Comparison of ENCODE assay signal across 1 cellular context in genomic region chr1:202029171-202029665, GRCh38.
TF ChIP-seq lines count a peak whose summit lies in the region.

No MANE protein-coding gene starts in this region.

TF ChIP-seq in K562, 482 proteins besides CTCF, POLR2A, EP300 and RAD21 (continued from another document and continues in another):
- TF ChIP-seq, protein P1, sequence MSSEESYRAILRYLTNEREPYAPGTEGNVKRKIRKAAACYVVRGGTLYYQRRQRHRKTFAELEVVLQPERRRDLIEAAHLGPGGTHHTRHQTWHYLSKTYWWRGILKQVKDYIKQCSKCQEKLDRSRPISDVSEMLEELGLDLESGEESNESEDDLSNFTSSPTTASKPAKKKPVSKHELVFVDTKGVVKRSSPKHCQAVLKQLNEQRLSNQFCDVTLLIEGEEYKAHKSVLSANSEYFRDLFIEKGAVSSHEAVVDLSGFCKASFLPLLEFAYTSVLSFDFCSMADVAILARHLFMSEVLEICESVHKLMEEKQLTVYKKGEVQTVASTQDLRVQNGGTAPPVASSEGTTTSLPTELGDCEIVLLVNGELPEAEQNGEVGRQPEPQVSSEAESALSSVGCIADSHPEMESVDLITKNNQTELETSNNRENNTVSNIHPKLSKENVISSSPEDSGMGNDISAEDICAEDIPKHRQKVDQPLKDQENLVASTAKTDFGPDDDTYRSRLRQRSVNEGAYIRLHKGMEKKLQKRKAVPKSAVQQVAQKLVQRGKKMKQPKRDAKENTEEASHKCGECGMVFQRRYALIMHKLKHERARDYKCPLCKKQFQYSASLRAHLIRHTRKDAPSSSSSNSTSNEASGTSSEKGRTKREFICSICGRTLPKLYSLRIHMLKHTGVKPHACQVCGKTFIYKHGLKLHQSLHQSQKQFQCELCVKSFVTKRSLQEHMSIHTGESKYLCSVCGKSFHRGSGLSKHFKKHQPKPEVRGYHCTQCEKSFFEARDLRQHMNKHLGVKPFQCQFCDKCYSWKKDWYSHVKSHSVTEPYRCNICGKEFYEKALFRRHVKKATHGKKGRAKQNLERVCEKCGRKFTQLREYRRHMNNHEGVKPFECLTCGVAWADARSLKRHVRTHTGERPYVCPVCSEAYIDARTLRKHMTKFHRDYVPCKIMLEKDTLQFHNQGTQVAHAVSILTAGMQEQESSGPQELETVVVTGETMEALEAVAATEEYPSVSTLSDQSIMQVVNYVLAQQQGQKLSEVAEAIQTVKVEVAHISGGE (CRISPR knock-in tag; IDR thresholded peaks at IDR 0.05), result no peak
- TF ChIP-seq BCOR (IDR thresholded peaks at IDR 0.05), result no peak
- TF ChIP-seq ZNF584 (CRISPR knock-in tag; IDR thresholded peaks at IDR 0.05; ENCODE audit: low read depth), result no peak
- TF ChIP-seq ZNF140 (CRISPR knock-in tag; IDR thresholded peaks at IDR 0.05), result no peak
- TF ChIP-seq SRSF7 (optimal IDR thresholded peaks at IDR 0.05; ENCODE audit: low read depth, low read length), result no peak
- no peak for TF ChIP-seq PML (IDR thresholded peaks at IDR 0.05; ENCODE audit: low read length)
- TF ChIP-seq ZNF263 (CRISPR knock-in tag; IDR thresholded peaks at IDR 0.05; ENCODE audit: borderline replicate concordance), result no peak
- TF ChIP-seq, protein P2, sequence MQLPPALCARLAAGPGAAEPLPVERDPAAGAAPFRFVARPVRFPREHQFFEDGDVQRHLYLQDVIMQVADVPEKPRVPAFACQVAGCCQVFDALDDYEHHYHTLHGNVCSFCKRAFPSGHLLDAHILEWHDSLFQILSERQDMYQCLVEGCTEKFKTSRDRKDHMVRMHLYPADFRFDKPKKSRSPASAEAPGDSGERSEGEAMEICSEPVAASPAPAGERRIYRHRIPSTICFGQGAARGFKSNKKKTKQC (CRISPR knock-in tag; IDR thresholded peaks at IDR 0.05), result no peak
- no peak for TF ChIP-seq TRIM24 (IDR thresholded peaks at IDR 0.05)
- no peak for TF ChIP-seq CHCHD3 (CRISPR knock-in tag; IDR thresholded peaks at IDR 0.05)
- TF ChIP-seq CC2D1A (IDR thresholded peaks at IDR 0.05), result no peak
- TF ChIP-seq CTBP1 (IDR thresholded peaks at IDR 0.05; ENCODE audit: borderline replicate concordance), result no peak
- TF ChIP-seq ETV1 (tag; conservative IDR thresholded peaks at IDR 0.05; ENCODE audit: low read depth), result no peak
- no peak for TF ChIP-seq TOE1 (IDR thresholded peaks at IDR 0.05; ENCODE audit: borderline replicate concordance)
- TF ChIP-seq TOE1 (CRISPR knock-in tag; IDR thresholded peaks at IDR 0.05; ENCODE audit: borderline replicate concordance, low read depth), result no peak
- TF ChIP-seq, protein P3, sequence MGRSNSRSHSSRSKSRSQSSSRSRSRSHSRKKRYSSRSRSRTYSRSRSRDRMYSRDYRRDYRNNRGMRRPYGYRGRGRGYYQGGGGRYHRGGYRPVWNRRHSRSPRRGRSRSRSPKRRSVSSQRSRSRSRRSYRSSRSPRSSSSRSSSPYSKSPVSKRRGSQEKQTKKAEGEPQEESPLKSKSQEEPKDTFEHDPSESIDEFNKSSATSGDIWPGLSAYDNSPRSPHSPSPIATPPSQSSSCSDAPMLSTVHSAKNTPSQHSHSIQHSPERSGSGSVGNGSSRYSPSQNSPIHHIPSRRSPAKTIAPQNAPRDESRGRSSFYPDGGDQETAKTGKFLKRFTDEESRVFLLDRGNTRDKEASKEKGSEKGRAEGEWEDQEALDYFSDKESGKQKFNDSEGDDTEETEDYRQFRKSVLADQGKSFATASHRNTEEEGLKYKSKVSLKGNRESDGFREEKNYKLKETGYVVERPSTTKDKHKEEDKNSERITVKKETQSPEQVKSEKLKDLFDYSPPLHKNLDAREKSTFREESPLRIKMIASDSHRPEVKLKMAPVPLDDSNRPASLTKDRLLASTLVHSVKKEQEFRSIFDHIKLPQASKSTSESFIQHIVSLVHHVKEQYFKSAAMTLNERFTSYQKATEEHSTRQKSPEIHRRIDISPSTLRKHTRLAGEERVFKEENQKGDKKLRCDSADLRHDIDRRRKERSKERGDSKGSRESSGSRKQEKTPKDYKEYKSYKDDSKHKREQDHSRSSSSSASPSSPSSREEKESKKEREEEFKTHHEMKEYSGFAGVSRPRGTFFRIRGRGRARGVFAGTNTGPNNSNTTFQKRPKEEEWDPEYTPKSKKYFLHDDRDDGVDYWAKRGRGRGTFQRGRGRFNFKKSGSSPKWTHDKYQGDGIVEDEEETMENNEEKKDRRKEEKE (IDR thresholded peaks at IDR 0.05; ENCODE audit: borderline replicate concordance in 1 of 2, control insufficient read depth in 1 of 2, low read depth in 2 of 2, low read length in 1 of 2), result no peak
- no peak for TF ChIP-seq PCBP2 (IDR thresholded peaks at IDR 0.05; ENCODE audit: low read depth, low read length, poor library complexity, severe bottlenecking)
- TF ChIP-seq CTCFL (IDR thresholded peaks at IDR 0.05; ENCODE audit: borderline replicate concordance, insufficient read depth, low read depth, low read length, poor library complexity, severe bottlenecking), result no peak
- TF ChIP-seq ZNF445 (CRISPR knock-in tag; IDR thresholded peaks at IDR 0.05; ENCODE audit: low read depth), result no peak
- no peak for TF ChIP-seq RBM14 (IDR thresholded peaks at IDR 0.05; ENCODE audit: borderline replicate concordance, insufficient read depth, low read depth, low read length)
- no peak for TF ChIP-seq GATAD2A (IDR thresholded peaks at IDR 0.05)
- TF ChIP-seq, protein P4, sequence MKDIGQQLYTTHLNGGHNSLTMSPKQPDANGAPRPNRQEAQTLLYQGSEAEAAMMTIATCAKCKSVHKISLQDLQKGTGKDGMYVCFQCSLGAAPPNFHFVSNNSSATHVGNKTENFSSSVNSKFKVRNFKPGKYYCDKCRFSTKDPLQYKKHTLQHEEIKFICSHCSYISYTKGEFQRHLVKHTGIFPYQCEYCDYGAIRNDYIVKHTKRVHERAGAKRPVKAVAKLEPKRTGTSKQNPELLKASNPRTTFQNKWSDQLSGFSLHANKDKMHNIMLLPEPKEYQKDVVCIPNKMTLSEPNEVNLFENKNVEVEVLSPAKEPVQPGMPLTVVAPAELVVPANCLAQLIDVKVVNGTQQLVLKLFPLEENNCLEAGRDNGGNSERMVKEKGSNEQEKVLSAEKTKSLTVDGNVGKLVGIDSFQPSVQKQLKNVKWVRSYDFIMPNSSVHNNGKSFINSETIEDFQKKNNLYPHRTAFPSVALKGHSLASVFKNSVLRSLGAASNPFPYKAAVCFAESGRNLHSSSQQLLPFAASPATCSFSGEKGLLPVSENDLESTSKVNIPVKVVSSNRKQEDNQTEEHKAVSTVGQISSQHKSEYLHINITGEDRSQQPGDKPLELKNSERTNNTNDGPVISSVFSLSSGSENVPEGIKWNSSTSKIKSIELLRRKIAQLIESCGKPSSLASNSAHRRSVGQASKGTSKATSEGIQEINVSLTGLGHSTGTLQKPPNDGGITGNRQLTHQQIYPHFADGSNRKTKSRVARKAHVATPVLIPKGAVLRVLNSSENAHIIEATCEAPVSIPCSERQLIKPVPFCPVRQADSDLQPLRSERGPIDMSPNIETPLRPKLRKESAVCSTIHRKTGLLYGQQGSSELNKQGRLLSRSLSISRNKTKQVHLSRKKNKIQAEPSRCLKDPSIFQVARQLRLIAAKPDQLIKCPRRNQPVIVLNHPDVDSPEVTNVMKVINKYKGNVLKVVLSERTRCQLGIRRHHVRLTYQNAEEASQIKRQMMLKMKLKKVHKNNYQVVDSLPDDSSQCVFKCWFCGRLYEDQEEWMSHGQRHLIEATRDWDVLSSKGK (CRISPR knock-in tag; IDR thresholded peaks at IDR 0.05), result no peak
- TF ChIP-seq ZNF174 (CRISPR knock-in tag; IDR thresholded peaks at IDR 0.05), result no peak
- TF ChIP-seq, protein P5, sequence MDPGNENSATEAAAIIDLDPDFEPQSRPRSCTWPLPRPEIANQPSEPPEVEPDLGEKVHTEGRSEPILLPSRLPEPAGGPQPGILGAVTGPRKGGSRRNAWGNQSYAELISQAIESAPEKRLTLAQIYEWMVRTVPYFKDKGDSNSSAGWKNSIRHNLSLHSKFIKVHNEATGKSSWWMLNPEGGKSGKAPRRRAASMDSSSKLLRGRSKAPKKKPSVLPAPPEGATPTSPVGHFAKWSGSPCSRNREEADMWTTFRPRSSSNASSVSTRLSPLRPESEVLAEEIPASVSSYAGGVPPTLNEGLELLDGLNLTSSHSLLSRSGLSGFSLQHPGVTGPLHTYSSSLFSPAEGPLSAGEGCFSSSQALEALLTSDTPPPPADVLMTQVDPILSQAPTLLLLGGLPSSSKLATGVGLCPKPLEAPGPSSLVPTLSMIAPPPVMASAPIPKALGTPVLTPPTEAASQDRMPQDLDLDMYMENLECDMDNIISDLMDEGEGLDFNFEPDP (CRISPR knock-in tag; IDR thresholded peaks at IDR 0.05), result no peak
- peak; percentile 44; the same call in 1 of the 2 replicates for TF ChIP-seq SMARCE1 (IDR thresholded peaks at IDR 0.05)
- no peak for TF ChIP-seq RBM34 (IDR thresholded peaks at IDR 0.05; ENCODE audit: borderline replicate concordance, insufficient read depth, low read length)
- no peak for TF ChIP-seq KAT7 (CRISPR knock-in tag; IDR thresholded peaks at IDR 0.05; ENCODE audit: borderline replicate concordance)
- TF ChIP-seq THAP7 (CRISPR knock-in tag; IDR thresholded peaks at IDR 0.05), result no peak
- TF ChIP-seq AFF1 (IDR thresholded peaks at IDR 0.05; ENCODE audit: low read depth in 1 of 2, partially characterized antibody in 2 of 2), result no peak
- TF ChIP-seq CHD4 (IDR thresholded peaks at IDR 0.05; ENCODE audit: insufficient read depth, insufficient replicate concordance, low read depth, low read length, poor library complexity, severe bottlenecking), result no peak
- TF ChIP-seq ZNF79 (CRISPR knock-in tag; IDR thresholded peaks at IDR 0.05; ENCODE audit: low read depth), result no peak
- TF ChIP-seq JUNB (CRISPR knock-in tag; conservative IDR thresholded peaks at IDR 0.05), result peak; percentile 87
- no peak for TF ChIP-seq WHSC1 (IDR thresholded peaks at IDR 0.05; ENCODE audit: low read length)
- TF ChIP-seq MAFG (tag; conservative IDR thresholded peaks at IDR 0.05), result peak; percentile 94
- TF ChIP-seq, protein P6, sequence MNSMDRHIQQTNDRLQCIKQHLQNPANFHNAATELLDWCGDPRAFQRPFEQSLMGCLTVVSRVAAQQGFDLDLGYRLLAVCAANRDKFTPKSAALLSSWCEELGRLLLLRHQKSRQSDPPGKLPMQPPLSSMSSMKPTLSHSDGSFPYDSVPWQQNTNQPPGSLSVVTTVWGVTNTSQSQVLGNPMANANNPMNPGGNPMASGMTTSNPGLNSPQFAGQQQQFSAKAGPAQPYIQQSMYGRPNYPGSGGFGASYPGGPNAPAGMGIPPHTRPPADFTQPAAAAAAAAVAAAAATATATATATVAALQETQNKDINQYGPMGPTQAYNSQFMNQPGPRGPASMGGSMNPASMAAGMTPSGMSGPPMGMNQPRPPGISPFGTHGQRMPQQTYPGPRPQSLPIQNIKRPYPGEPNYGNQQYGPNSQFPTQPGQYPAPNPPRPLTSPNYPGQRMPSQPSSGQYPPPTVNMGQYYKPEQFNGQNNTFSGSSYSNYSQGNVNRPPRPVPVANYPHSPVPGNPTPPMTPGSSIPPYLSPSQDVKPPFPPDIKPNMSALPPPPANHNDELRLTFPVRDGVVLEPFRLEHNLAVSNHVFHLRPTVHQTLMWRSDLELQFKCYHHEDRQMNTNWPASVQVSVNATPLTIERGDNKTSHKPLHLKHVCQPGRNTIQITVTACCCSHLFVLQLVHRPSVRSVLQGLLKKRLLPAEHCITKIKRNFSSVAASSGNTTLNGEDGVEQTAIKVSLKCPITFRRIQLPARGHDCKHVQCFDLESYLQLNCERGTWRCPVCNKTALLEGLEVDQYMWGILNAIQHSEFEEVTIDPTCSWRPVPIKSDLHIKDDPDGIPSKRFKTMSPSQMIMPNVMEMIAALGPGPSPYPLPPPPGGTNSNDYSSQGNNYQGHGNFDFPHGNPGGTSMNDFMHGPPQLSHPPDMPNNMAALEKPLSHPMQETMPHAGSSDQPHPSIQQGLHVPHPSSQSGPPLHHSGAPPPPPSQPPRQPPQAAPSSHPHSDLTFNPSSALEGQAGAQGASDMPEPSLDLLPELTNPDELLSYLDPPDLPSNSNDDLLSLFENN (IDR thresholded peaks at IDR 0.05; ENCODE audit: low read depth in 2 of 2, low read length in 2 of 2), result no peak
- TF ChIP-seq HLTF (IDR thresholded peaks at IDR 0.05), result no peak
